Comparison of ENCODE assay signal across 1 cellular context in genomic region chr1:1200876-1201810, GRCh38.
TF ChIP-seq lines count a peak whose summit lies in the region.

No MANE protein-coding gene starts in this region.

TF ChIP-seq in endothelial cell of umbilical vein, 7 proteins besides CTCF, POLR2A, EP300 and RAD21:
- no peak for TF ChIP-seq MAX (IDR thresholded peaks at IDR 0.05; ENCODE audit: insufficient read depth, insufficient read length)
- TF ChIP-seq GATA2 (IDR thresholded peaks at IDR 0.05; ENCODE audit: insufficient read depth, insufficient read length, low read depth, low read length), result no peak
- no peak for TF ChIP-seq FOS (IDR thresholded peaks at IDR 0.05; ENCODE audit: borderline replicate concordance, insufficient read depth, low read length)
- TF ChIP-seq POLR2AphosphoS5 (IDR thresholded peaks at IDR 0.05; ENCODE audit: insufficient read depth, low read depth, low read length), result no peak
- TF ChIP-seq EZH2 (IDR thresholded peaks at IDR 0.05; ENCODE audit: borderline replicate concordance, low read depth, low read length, severe bottlenecking), result peak; percentile 34
